3 cellular contexts compared by ENCODE assay signal in the genomic region with DNA sequence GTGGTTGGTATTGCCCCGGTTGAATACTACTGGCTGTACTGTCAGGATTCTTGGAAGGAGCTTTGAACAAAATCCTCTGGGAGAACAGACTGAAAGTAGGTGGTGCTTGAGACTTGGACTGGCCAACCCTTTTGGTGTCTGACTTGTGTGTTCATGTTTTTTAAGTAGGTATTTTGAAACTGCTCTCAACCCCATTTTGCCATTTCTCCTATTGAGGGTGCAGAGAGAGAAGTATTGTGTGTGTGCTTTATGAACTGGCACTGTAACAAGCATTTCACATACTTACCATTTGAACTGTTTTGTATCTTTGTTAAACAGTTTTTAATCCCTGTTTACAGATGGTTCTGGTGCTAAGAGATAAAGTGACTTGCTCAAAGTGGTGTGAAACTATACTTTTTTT.
TF ChIP-seq lines count a peak whose summit lies in the region.

No MANE protein-coding gene starts in this region.

TF ChIP-seq in GM12891, 5 proteins besides CTCF, POLR2A, EP300 and RAD21:
- TF ChIP-seq TAF1 (IDR thresholded peaks at IDR 0.05; ENCODE audit: low read depth, low read length) (no peak), POU2F2 (IDR thresholded peaks at IDR 0.05; ENCODE audit: low read depth, low read length) (no peak), SPI1 (IDR thresholded peaks at IDR 0.05; ENCODE audit: low read depth, low read length) (no peak), PAX5 (IDR thresholded peaks at IDR 0.05; ENCODE audit: insufficient read depth, low read length, severe bottlenecking) (no peak), POLR2AphosphoS5 (IDR thresholded peaks at IDR 0.05; ENCODE audit: low read depth, low read length) (peak; percentile 22; the same call in 1 of the 2 replicates)

TF ChIP-seq in K562, 482 proteins besides CTCF, POLR2A, EP300 and RAD21 (continues in another document):
- TF ChIP-seq STAT5A (IDR thresholded peaks at IDR 0.05; ENCODE audit: borderline replicate concordance, low read length): peak; percentile 74
- no peak for TF ChIP-seq PURB (CRISPR knock-in tag; IDR thresholded peaks at IDR 0.05; ENCODE audit: low read depth)
- no peak for TF ChIP-seq ZNF12 (CRISPR knock-in tag; IDR thresholded peaks at IDR 0.05)
- peak; percentile 74; the same call in 1 of the 2 replicates for TF ChIP-seq FOXM1 (IDR thresholded peaks at IDR 0.05; ENCODE audit: low read depth)
- TF ChIP-seq FOXM1 (CRISPR knock-in tag; IDR thresholded peaks at IDR 0.05; ENCODE audit: low read depth): no peak
- no peak for TF ChIP-seq NFATC3 (IDR thresholded peaks at IDR 0.05)
- no peak for TF ChIP-seq RFX1 (IDR thresholded peaks at IDR 0.05)
- peak; percentile 56 for TF ChIP-seq NFIC (IDR thresholded peaks at IDR 0.05)
- TF ChIP-seq HMGN3 (IDR thresholded peaks at IDR 0.05; ENCODE audit: borderline replicate concordance, extremely low read depth, insufficient read length, low read depth, low read length): peak; percentile 39
- TF ChIP-seq, protein P1, sequence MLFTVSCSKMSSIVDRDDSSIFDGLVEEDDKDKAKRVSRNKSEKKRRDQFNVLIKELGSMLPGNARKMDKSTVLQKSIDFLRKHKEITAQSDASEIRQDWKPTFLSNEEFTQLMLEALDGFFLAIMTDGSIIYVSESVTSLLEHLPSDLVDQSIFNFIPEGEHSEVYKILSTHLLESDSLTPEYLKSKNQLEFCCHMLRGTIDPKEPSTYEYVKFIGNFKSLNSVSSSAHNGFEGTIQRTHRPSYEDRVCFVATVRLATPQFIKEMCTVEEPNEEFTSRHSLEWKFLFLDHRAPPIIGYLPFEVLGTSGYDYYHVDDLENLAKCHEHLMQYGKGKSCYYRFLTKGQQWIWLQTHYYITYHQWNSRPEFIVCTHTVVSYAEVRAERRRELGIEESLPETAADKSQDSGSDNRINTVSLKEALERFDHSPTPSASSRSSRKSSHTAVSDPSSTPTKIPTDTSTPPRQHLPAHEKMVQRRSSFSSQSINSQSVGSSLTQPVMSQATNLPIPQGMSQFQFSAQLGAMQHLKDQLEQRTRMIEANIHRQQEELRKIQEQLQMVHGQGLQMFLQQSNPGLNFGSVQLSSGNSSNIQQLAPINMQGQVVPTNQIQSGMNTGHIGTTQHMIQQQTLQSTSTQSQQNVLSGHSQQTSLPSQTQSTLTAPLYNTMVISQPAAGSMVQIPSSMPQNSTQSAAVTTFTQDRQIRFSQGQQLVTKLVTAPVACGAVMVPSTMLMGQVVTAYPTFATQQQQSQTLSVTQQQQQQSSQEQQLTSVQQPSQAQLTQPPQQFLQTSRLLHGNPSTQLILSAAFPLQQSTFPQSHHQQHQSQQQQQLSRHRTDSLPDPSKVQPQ (CRISPR knock-in tag; IDR thresholded peaks at IDR 0.05; ENCODE audit: borderline replicate concordance): no peak
- peak; percentile 94 for TF ChIP-seq TAL1 (IDR thresholded peaks at IDR 0.05)
- no peak for TF ChIP-seq POLR2AphosphoS2 (IDR thresholded peaks at IDR 0.05; ENCODE audit: low read length)
- TF ChIP-seq POLR2H (tag; IDR thresholded peaks at IDR 0.05; ENCODE audit: low read depth): no peak
- TF ChIP-seq RFX7 (CRISPR knock-in tag; IDR thresholded peaks at IDR 0.05): no peak
- TF ChIP-seq, protein P2, sequence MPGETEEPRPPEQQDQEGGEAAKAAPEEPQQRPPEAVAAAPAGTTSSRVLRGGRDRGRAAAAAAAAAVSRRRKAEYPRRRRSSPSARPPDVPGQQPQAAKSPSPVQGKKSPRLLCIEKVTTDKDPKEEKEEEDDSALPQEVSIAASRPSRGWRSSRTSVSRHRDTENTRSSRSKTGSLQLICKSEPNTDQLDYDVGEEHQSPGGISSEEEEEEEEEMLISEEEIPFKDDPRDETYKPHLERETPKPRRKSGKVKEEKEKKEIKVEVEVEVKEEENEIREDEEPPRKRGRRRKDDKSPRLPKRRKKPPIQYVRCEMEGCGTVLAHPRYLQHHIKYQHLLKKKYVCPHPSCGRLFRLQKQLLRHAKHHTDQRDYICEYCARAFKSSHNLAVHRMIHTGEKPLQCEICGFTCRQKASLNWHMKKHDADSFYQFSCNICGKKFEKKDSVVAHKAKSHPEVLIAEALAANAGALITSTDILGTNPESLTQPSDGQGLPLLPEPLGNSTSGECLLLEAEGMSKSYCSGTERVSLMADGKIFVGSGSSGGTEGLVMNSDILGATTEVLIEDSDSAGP (CRISPR knock-in tag; IDR thresholded peaks at IDR 0.05): no peak
- peak; percentile 91 for TF ChIP-seq CBFA2T3 (IDR thresholded peaks at IDR 0.05)
- TF ChIP-seq, protein P3, sequence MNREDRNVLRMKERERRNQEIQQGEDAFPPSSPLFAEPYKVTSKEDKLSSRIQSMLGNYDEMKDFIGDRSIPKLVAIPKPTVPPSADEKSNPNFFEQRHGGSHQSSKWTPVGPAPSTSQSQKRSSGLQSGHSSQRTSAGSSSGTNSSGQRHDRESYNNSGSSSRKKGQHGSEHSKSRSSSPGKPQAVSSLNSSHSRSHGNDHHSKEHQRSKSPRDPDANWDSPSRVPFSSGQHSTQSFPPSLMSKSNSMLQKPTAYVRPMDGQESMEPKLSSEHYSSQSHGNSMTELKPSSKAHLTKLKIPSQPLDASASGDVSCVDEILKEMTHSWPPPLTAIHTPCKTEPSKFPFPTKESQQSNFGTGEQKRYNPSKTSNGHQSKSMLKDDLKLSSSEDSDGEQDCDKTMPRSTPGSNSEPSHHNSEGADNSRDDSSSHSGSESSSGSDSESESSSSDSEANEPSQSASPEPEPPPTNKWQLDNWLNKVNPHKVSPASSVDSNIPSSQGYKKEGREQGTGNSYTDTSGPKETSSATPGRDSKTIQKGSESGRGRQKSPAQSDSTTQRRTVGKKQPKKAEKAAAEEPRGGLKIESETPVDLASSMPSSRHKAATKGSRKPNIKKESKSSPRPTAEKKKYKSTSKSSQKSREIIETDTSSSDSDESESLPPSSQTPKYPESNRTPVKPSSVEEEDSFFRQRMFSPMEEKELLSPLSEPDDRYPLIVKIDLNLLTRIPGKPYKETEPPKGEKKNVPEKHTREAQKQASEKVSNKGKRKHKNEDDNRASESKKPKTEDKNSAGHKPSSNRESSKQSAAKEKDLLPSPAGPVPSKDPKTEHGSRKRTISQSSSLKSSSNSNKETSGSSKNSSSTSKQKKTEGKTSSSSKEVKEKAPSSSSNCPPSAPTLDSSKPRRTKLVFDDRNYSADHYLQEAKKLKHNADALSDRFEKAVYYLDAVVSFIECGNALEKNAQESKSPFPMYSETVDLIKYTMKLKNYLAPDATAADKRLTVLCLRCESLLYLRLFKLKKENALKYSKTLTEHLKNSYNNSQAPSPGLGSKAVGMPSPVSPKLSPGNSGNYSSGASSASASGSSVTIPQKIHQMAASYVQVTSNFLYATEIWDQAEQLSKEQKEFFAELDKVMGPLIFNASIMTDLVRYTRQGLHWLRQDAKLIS (CRISPR knock-in tag; IDR thresholded peaks at IDR 0.05): 0 out of 2 replicates have a peak, but pooled peaks have one; percentile 53
- TF ChIP-seq GABPB1 (CRISPR knock-in tag; IDR thresholded peaks at IDR 0.05): 0 out of 2 replicates have a peak, but pooled peaks have one; percentile 38
- peak; percentile 59; the same call in 1 of the 2 replicates for TF ChIP-seq SMARCE1 (IDR thresholded peaks at IDR 0.05)
- TF ChIP-seq ZFX (CRISPR knock-in tag; IDR thresholded peaks at IDR 0.05): no peak
- no peak for TF ChIP-seq RBM34 (IDR thresholded peaks at IDR 0.05; ENCODE audit: borderline replicate concordance, insufficient read depth, low read length)
- no peak for TF ChIP-seq SETDB1 (IDR thresholded peaks at IDR 0.05; ENCODE audit: low read length)
- no peak for TF ChIP-seq GABPB2 (CRISPR knock-in tag; conservative IDR thresholded peaks at IDR 0.05)
- TF ChIP-seq ZNF551 (CRISPR knock-in tag; IDR thresholded peaks at IDR 0.05): no peak
- TF ChIP-seq ZNF384 (IDR thresholded peaks at IDR 0.05; ENCODE audit: low read depth, low read length): peak; percentile 78; the same call in 1 of the 2 replicates

TF ChIP-seq in GM23338, 12 proteins besides CTCF, POLR2A, EP300 and RAD21:
- TF ChIP-seq, protein P4, sequence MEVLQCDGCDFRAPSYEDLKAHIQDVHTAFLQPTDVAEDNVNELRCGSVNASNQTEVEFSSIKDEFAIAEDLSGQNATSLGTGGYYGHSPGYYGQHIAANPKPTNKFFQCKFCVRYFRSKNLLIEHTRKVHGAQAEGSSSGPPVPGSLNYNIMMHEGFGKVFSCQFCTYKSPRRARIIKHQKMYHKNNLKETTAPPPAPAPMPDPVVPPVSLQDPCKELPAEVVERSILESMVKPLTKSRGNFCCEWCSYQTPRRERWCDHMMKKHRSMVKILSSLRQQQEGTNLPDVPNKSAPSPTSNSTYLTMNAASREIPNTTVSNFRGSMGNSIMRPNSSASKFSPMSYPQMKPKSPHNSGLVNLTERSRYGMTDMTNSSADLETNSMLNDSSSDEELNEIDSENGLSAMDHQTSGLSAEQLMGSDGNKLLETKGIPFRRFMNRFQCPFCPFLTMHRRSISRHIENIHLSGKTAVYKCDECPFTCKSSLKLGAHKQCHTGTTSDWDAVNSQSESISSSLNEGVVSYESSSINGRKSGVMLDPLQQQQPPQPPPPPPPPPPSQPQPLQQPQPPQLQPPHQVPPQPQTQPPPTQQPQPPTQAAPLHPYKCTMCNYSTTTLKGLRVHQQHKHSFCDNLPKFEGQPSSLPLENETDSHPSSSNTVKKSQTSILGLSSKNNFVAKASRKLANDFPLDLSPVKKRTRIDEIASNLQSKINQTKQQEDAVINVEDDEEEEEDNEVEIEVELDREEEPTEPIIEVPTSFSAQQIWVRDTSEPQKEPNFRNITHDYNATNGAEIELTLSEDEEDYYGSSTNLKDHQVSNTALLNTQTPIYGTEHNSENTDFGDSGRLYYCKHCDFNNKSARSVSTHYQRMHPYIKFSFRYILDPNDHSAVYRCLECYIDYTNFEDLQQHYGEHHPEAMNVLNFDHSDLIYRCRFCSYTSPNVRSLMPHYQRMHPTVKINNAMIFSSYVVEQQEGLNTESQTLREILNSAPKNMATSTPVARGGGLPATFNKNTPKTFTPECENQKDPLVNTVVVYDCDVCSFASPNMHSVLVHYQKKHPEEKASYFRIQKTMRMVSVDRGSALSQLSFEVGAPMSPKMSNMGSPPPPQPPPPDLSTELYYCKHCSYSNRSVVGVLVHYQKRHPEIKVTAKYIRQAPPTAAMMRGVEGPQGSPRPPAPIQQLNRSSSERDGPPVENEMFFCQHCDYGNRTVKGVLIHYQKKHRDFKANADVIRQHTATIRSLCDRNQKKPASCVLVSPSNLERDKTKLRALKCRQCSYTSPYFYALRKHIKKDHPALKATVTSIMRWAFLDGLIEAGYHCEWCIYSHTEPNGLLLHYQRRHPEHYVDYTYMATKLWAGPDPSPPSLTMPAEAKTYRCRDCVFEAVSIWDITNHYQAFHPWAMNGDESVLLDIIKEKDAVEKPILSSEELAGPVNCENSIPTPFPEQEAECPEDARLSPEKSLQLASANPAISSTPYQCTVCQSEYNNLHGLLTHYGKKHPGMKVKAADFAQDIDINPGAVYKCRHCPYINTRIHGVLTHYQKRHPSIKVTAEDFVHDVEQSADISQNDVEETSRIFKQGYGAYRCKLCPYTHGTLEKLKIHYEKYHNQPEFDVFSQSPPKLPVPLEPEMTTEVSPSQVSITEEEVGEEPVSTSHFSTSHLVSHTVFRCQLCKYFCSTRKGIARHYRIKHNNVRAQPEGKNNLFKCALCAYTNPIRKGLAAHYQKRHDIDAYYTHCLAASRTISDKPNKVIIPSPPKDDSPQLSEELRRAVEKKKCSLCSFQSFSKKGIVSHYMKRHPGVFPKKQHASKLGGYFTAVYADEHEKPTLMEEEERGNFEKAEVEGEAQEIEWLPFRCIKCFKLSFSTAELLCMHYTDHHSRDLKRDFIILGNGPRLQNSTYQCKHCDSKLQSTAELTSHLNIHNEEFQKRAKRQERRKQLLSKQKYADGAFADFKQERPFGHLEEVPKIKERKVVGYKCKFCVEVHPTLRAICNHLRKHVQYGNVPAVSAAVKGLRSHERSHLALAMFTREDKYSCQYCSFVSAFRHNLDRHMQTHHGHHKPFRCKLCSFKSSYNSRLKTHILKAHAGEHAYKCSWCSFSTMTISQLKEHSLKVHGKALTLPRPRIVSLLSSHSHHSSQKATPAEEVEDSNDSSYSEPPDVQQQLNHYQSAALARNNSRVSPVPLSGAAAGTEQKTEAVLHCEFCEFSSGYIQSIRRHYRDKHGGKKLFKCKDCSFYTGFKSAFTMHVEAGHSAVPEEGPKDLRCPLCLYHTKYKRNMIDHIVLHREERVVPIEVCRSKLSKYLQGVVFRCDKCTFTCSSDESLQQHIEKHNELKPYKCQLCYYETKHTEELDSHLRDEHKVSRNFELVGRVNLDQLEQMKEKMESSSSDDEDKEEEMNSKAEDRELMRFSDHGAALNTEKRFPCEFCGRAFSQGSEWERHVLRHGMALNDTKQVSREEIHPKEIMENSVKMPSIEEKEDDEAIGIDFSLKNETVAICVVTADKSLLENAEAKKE (CRISPR knock-in tag; IDR thresholded peaks at IDR 0.05): no peak
- TF ChIP-seq CREB1 (CRISPR knock-in tag; IDR thresholded peaks at IDR 0.05; ENCODE audit: low read depth) (no peak), STAT1 (IDR thresholded peaks at IDR 0.05; ENCODE audit: unreplicated experiment) (no peak), EZH2 (IDR thresholded peaks at IDR 0.05; ENCODE audit: low read depth, unreplicated experiment) (no peak), POLR2AphosphoS5 (IDR thresholded peaks at IDR 0.05; ENCODE audit: low read depth) (no peak), JUNB (IDR thresholded peaks at IDR 0.05; ENCODE audit: unreplicated experiment) (no peak)
- TF ChIP-seq, protein P5, sequence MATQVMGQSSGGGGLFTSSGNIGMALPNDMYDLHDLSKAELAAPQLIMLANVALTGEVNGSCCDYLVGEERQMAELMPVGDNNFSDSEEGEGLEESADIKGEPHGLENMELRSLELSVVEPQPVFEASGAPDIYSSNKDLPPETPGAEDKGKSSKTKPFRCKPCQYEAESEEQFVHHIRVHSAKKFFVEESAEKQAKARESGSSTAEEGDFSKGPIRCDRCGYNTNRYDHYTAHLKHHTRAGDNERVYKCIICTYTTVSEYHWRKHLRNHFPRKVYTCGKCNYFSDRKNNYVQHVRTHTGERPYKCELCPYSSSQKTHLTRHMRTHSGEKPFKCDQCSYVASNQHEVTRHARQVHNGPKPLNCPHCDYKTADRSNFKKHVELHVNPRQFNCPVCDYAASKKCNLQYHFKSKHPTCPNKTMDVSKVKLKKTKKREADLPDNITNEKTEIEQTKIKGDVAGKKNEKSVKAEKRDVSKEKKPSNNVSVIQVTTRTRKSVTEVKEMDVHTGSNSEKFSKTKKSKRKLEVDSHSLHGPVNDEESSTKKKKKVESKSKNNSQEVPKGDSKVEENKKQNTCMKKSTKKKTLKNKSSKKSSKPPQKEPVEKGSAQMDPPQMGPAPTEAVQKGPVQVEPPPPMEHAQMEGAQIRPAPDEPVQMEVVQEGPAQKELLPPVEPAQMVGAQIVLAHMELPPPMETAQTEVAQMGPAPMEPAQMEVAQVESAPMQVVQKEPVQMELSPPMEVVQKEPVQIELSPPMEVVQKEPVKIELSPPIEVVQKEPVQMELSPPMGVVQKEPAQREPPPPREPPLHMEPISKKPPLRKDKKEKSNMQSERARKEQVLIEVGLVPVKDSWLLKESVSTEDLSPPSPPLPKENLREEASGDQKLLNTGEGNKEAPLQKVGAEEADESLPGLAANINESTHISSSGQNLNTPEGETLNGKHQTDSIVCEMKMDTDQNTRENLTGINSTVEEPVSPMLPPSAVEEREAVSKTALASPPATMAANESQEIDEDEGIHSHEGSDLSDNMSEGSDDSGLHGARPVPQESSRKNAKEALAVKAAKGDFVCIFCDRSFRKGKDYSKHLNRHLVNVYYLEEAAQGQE (IDR thresholded peaks at IDR 0.05; ENCODE audit: unreplicated experiment): no peak
